25 cellular contexts compared by ENCODE assay signal in genomic region chr6:118203421-118204000, GRCh38.
"Had no signal": no experiment of that assay in that cellular context is flagged by ENCODE, and none has a peak within 500 bp of the region (broad histone marks: within the 10 kb centered on the region; RNA-seq: fewer than 3 reads in every experiment).

No MANE protein-coding gene starts in this region.

- ATAC-seq: esophagus mucosa, gastroesophageal sphincter, lower lobe of right lung, psoas muscle, sciatic nerve had no signal

- H3K36me3 ChIP-seq: gastroesophageal sphincter, left ventricle myocardium inferior, lower lobe of right lung, spleen, stomach had no signal

- H3K4me3 Mint-ChIP-seq: immature natural killer cell; naive B cell; nephron; stimulated activated naive B cell treated with anti-CD40 and anti-IgM and Interleukin-4, amounts not matched to agents 10 μg/mL and 1 μg/mL and 100 μg/mL, for 72 hours had no signal

- H2AFZ ChIP-seq: parathyroid adenoma had no signal

- H3K79me2 ChIP-seq: parathyroid adenoma had no signal

- H3K4me3 ChIP-seq: dorsolateral prefrontal cortex, gastroesophageal sphincter, left ventricle myocardium inferior, lower lobe of right lung, psoas muscle, spleen, stomach had no signal

- H3K27me3 ChIP-seq: dorsolateral prefrontal cortex, gastroesophageal sphincter, spleen, stomach had no signal

- H3K27ac ChIP-seq: dorsolateral prefrontal cortex, gastroesophageal sphincter, left ventricle myocardium inferior, lower lobe of right lung, parathyroid adenoma, psoas muscle, spleen, stomach had no signal

- DNase-seq: central memory CD4-positive, alpha-beta T cell; cortex of kidney; dorsolateral prefrontal cortex; effector CD8-positive, alpha-beta T cell; glutamatergic neuron; immature natural killer cell; left ventricle myocardium inferior; lower lobe of right lung; mesenchymal stem cell; naive B cell; nucleus accumbens; psoas muscle; spleen; stimulated activated CD4-positive, alpha-beta T cell treated with anti-CD3 and anti-CD28 coated beads, Interleukin-15, amount 100 ng/mL, for 24 hours; stimulated activated CD4-positive, alpha-beta T cell treated with anti-CD3 and anti-CD28 coated beads, Interleukin-1b, Interleukin-23, amount 100 ng/mL, for 48 hours; stimulated activated CD4-positive, alpha-beta T cell treated with anti-CD3 and anti-CD28 coated beads, Interleukin-4, amount 100 ng/mL, for 24 hours; stimulated activated naive B cell treated with anti-CD40 and anti-IgM and Interleukin-4, amounts not matched to agents 10 μg/mL and 1 μg/mL and 100 μg/mL, for 72 hours; stomach; substantia nigra; trophoblast cell had no signal

- H3K36me3 Mint-ChIP-seq: immature natural killer cell; naive B cell; stimulated activated naive B cell treated with anti-CD40 and anti-IgM and Interleukin-4, amounts not matched to agents 10 μg/mL and 1 μg/mL and 100 μg/mL, for 72 hours had no signal

- H3K9me3 Mint-ChIP-seq: immature natural killer cell; nephron; stimulated activated naive B cell treated with anti-CD40 and anti-IgM and Interleukin-4, amounts not matched to agents 10 μg/mL and 1 μg/mL and 100 μg/mL, for 72 hours had no signal

- H3K4me1 ChIP-seq: gastroesophageal sphincter, left ventricle myocardium inferior, lower lobe of right lung, parathyroid adenoma, psoas muscle, spleen, stomach had no signal

- H3K9ac ChIP-seq: parathyroid adenoma had no signal

- H3K27ac Mint-ChIP-seq: immature natural killer cell; naive B cell; stimulated activated naive B cell treated with anti-CD40 and anti-IgM and Interleukin-4, amounts not matched to agents 10 μg/mL and 1 μg/mL and 100 μg/mL, for 72 hours had no signal

- H3K4me1 Mint-ChIP-seq: immature natural killer cell; naive B cell; stimulated activated naive B cell treated with anti-CD40 and anti-IgM and Interleukin-4, amounts not matched to agents 10 μg/mL and 1 μg/mL and 100 μg/mL, for 72 hours had no signal

- H3K27me3 Mint-ChIP-seq: naive B cell; stimulated activated naive B cell treated with anti-CD40 and anti-IgM and Interleukin-4, amounts not matched to agents 10 μg/mL and 1 μg/mL and 100 μg/mL, for 72 hours had no signal

- H3K9me3 ChIP-seq: gastroesophageal sphincter, left ventricle myocardium inferior, lower lobe of right lung, psoas muscle, spleen, stomach had no signal
